Comparison of ENCODE assay signal across 9 cellular contexts in genomic region chr3:136802481-136802996, GRCh38.
DNase-seq lines count a peak whose midpoint lies in the region; ATAC-seq, FAIRE-seq and TF ChIP-seq lines count a peak whose summit lies in the region.
"Had no signal": no experiment of that assay in that cellular context is flagged by ENCODE, and none has a peak within 500 bp of the region (broad histone marks: within the 10 kb centered on the region; RNA-seq: fewer than 3 reads in every experiment).

No MANE protein-coding gene starts in this region.

- DNase-seq in H54 (ENCODE audit: insufficient read length, low spot score) (no peak), NCI-H774 (lab: John Stamatoyannopoulos, UW) (peak; percentile 74), fibroblast of pulmonary artery (ENCODE audit: low read depth) (peak; percentile 40), retina (peak; percentile 35), nephron progenitor cell (no peak), DMS 273 treated with DMSO at 0.1 percent for 48 hours (lab: John Stamatoyannopoulos, UW) (no peak), NCI-H1092 (lab: John Stamatoyannopoulos, UW) (no peak)
- DNase-seq: activated gamma-delta T cell had no signal

- no peak overlapping the region for H3K4me3 Mint-ChIP-seq in nephron progenitor cell

- FAIRE-seq in H54 (lab: Jason Lieb, UNC): peak; percentile 71

- no peak for ATAC-seq in HG02884 (IDR thresholded peaks at IDR 0.05; ENCODE audit: unreplicated experiment)

- H3K4me1 Mint-ChIP-seq in nephron progenitor cell: peaks cover 13% of the 10 kb centered on the region

- no peak overlapping the region for H3K27ac Mint-ChIP-seq in nephron progenitor cell

- H3K36me3 Mint-ChIP-seq in nephron progenitor cell (ENCODE audit: low read depth): no peaks in the 10 kb centered on the region

- TF ChIP-seq CTCF in fibroblast of pulmonary artery (IDR thresholded peaks at IDR 0.05; ENCODE audit: low read length, missing control alignments) (no peak), nephron progenitor cell (IDR thresholded peaks at IDR 0.05) (no peak)

- no peaks in the 10 kb centered on the region for H3K27me3 Mint-ChIP-seq in nephron progenitor cell (ENCODE audit: low read depth, poor library complexity)

- no peak overlapping the region for H3K4me3 ChIP-seq in fibroblast of pulmonary artery (replicated peaks; ENCODE audit: low read depth, low read length)

- TF ChIP-seq POLR2A in H54 (IDR thresholded peaks at IDR 0.05; ENCODE audit: low read depth, low read length): no peak

- peaks cover 4% of the 10 kb centered on the region for H3K9me3 Mint-ChIP-seq in nephron progenitor cell

Comparison
In these comparisons a context has a peak if more than half of its experiments do, and no peak if none do; other contexts are left out.
1. DNase-seq: peak in NCI-H774 (single experiment), fibroblast of pulmonary artery (single experiment) and retina (single experiment); none in H54 (single experiment), nephron progenitor cell (single experiment), DMS 273 treated with DMSO at 0.1 percent for 48 hours (single experiment) and NCI-H1092 (single experiment).